In the genomic region with DNA sequence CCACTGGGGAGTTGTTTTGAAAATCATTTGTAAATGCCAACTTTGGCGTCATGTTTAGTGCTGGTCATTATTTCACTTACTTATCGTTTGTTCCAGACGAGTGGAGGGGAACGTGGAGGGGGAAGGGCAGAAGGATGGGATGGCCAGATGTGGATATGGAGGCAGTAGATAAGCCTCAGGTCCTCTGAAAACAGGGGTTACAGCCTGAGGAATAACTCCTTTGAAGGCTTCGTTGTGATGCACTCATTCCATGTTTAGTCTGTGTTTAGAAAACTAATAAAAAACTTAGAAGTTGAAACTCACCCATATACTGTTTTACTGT, we compare ENCODE assay signal across 8 cellular contexts. TPM values are rescaled to one million over a fixed set of nuclear protein-coding genes. Genes with fewer than 3 reads are reported as not detected.
A peak's percentile ranks its signal among the peaks of the same experiment; 100 is the strongest.
DNase-seq lines count a peak whose midpoint lies in the region; ATAC-seq, FAIRE-seq and TF ChIP-seq lines count a peak whose summit lies in the region.

No MANE protein-coding gene starts in this region.

- peak overlapping the region; percentile 94 to 100 (median 98) for H3K4me3 Mint-ChIP-seq in naive thymus-derived CD4-positive, alpha-beta T cell

- H3K9me3 ChIP-seq in duodenal mucosa (ENCODE audit: control insufficient read depth in 1 of 2, low read length in 2 of 2): no peaks in the 10 kb centered on the region
- no peaks in the 10 kb centered on the region for H3K9me3 ChIP-seq in naive thymus-derived CD4-positive, alpha-beta T cell (ENCODE audit: control insufficient read depth in 2 of 3, low read length in 3 of 3)

- no peaks in the 10 kb centered on the region for H3K9me3 Mint-ChIP-seq in naive thymus-derived CD4-positive, alpha-beta T cell

- H3K27me3 ChIP-seq in duodenal mucosa (ENCODE audit: control insufficient read depth in 1 of 2, insufficient read depth in 2 of 2, low read length in 2 of 2): no peaks in the 10 kb centered on the region
- no peaks in the 10 kb centered on the region for H3K27me3 ChIP-seq in naive thymus-derived CD4-positive, alpha-beta T cell (ENCODE audit: control insufficient read depth in 2 of 2, insufficient read depth in 2 of 2, low read length in 2 of 2)

- peak overlapping the region; percentile 86 to 96 (median 89) for H3K27ac Mint-ChIP-seq in naive thymus-derived CD4-positive, alpha-beta T cell

- CTCF ChIA-PET in naive thymus-derived CD4-positive, alpha-beta T cell (lab: Charles Lee): no interaction called here

- FAIRE-seq in GM12892 (lab: Jason Lieb, UNC): peak; percentile 61

- no peak overlapping the region for H3K27ac ChIP-seq in duodenal mucosa (ENCODE audit: low read depth, low read length)
- no peak overlapping the region for H3K27ac ChIP-seq in naive thymus-derived CD4-positive, alpha-beta T cell (ENCODE audit: low read depth, low read length)

- H3K27me3 Mint-ChIP-seq in naive thymus-derived CD4-positive, alpha-beta T cell: peaks cover 0 to 2% (median 0%) of the 10 kb centered on the region in 5 donors

- peaks cover 23 to 47% (median 41%) of the 10 kb centered on the region in 7 donors for H3K4me1 Mint-ChIP-seq in naive thymus-derived CD4-positive, alpha-beta T cell

- H3K36me3 ChIP-seq in duodenal mucosa (ENCODE audit: control insufficient read depth in 1 of 2, insufficient read depth in 2 of 2, low read length in 2 of 2): no peaks in the 10 kb centered on the region
- H3K36me3 ChIP-seq in naive thymus-derived CD4-positive, alpha-beta T cell (ENCODE audit: control insufficient read depth in 2 of 3, insufficient read depth in 3 of 3, low read length in 3 of 3): peaks cover 0 to 10% (median 0%) of the 10 kb centered on the region in 3 experiments

- peak overlapping the region; percentile 76 to 78 for H3K9ac ChIP-seq in duodenal mucosa (ENCODE audit: low read depth in 1 of 2, low read length in 2 of 2)

- intact Hi-C loops in naive thymus-derived CD4-positive, alpha-beta T cell (cut with micrococcal nuclease): loop anchor here (2.0 to 10.0 kb wide), 4 partner anchors 24 to 282 kb away; no protein-coding TSS in a partner anchor

- peak overlapping the region; percentile 91 to 93 for H3K4me3 ChIP-seq in duodenal mucosa (ENCODE audit: low read depth in 1 of 2, low read length in 2 of 2)
- H3K4me3 ChIP-seq in naive thymus-derived CD4-positive, alpha-beta T cell (ENCODE audit: low read length): peak overlapping the region; percentile 87

- peaks cover 0 to 15% (median 10%) of the 10 kb centered on the region in 5 donors for H3K36me3 Mint-ChIP-seq in naive thymus-derived CD4-positive, alpha-beta T cell

- TF ChIP-seq POLR2A in GM12892 (IDR thresholded peaks at IDR 0.05; ENCODE audit: low read depth, low read length): no peak

- peaks cover 5 to 15% of the 10 kb centered on the region in 2 donors for H3K4me1 ChIP-seq in duodenal mucosa (ENCODE audit: control insufficient read depth in 1 of 2, insufficient read depth in 2 of 2, low read length in 2 of 2)
- peaks cover 6 to 14% of the 10 kb centered on the region in 2 donors for H3K4me1 ChIP-seq in naive thymus-derived CD4-positive, alpha-beta T cell (ENCODE audit: control insufficient read depth in 2 of 2, insufficient read depth in 2 of 2, low read length in 2 of 2)

- DNase-seq in GM12892 (ENCODE audit: insufficient read length) (no peak), OCI-M2 (lab: John Stamatoyannopoulos, UW; ENCODE audit: unreplicated experiment) (peak; percentile 51), NCI-H69 (lab: John Stamatoyannopoulos, UW) (no peak), DMS153 (lab: John Stamatoyannopoulos, UW) (no peak), NCI-H2107 treated with DMSO at 0.1 percent for 48 hours (lab: John Stamatoyannopoulos, UW; ENCODE audit: unreplicated experiment) (no peak)
- DNase-seq in naive thymus-derived CD4-positive, alpha-beta T cell: no peak
- DNase-seq in stimulated activated CD4-positive, alpha-beta T cell treated with anti-CD3 and anti-CD28 coated beads, Interleukin-2, amount 100 ng/mL, for 24 hours: no peak

- no peak for ATAC-seq in naive thymus-derived CD4-positive, alpha-beta T cell

- POLR2A ChIA-PET in naive thymus-derived CD4-positive, alpha-beta T cell (lab: Charles Lee): no interaction called here

RNA-seq across cellular contexts. Expression of gene MOB1B, which starts 1.1 kb away (rescaled TPM):
- polyA plus RNA-seq in GM12892 (2012; ENCODE audit: missing spikeins): 8.5 TPM
- 10 to 100 TPM; 12.0 to 20.3 (median 13.5) TPM for total RNA-seq in naive thymus-derived CD4-positive, alpha-beta T cell
- 1 to 10 TPM; 2.0 to 2.1 TPM for polyA plus RNA-seq in naive thymus-derived CD4-positive, alpha-beta T cell
